In the genomic region with DNA sequence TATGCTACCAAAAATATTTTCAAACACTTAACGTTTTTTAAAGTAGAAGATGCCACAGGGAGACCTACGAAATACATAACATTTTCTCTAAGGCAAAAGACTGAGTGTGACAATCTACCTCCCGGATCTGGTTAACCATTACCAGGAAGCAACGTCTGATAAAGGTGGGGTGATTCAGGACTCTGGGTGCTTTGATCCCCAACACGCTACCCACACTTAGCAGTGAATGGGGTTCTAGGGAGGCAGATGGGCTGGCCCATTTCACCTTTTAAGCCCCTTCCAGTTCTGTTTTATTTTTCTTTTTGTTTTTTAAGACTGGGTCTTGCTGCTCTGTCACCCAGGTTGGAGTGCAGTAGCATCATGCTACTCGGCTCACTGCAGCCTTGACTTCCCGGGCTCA, we compare ENCODE assay signal across 23 cellular contexts. TPM values are rescaled to one million over a fixed set of nuclear protein-coding genes. Genes with fewer than 3 reads are reported as not detected.
A peak's percentile ranks its signal among the peaks of the same experiment; 100 is the strongest.
DNase-seq lines count a peak whose midpoint lies in the region; ATAC-seq, FAIRE-seq and TF ChIP-seq lines count a peak whose summit lies in the region.
"Had no signal": no experiment of that assay in that cellular context is flagged by ENCODE, and none has a peak within 500 bp of the region (broad histone marks: within the 10 kb centered on the region; RNA-seq: fewer than 3 reads in every experiment).

No MANE protein-coding gene starts in this region.

- ATAC-seq in A549 (no peak), T-cell (replicated peaks in 1 of 4) (peak in 3 of 4 experiments; percentile 41 to 62 (median 55)), left colon (peak; percentile 40), HG02938 (IDR thresholded peaks at IDR 0.05; ENCODE audit: unreplicated experiment) (no peak), HG02798 (IDR thresholded peaks at IDR 0.05; ENCODE audit: poor library complexity, unreplicated experiment) (no peak)

- H3K36me3 Mint-ChIP-seq in activated CD4-positive, alpha-beta memory T cell treated with anti-CD3 and anti-CD28 coated beads, Interleukin-2, amount 10 ng/mL, durations not matched to agents 7 days and 5 days (ENCODE audit: low read depth), result peaks cover 68% of the 10 kb centered on the region
- peaks cover 31% of the 10 kb centered on the region for H3K36me3 Mint-ChIP-seq in activated CD4-positive, alpha-beta memory T cell treated with anti-CD3 and anti-CD28 coated beads for 36 hours
- H3K36me3 Mint-ChIP-seq in T-cell, result peaks cover 59% of the 10 kb centered on the region

- peak overlapping the region; percentile 38 for H3K27ac Mint-ChIP-seq in activated CD4-positive, alpha-beta memory T cell treated with anti-CD3 and anti-CD28 coated beads, Interleukin-2, amount 10 ng/mL, durations not matched to agents 7 days and 5 days
- H3K27ac Mint-ChIP-seq in activated CD4-positive, alpha-beta memory T cell treated with anti-CD3 and anti-CD28 coated beads for 36 hours, result no peak overlapping the region
- H3K27ac Mint-ChIP-seq in T-cell, result no peak overlapping the region
- H3K27ac Mint-ChIP-seq: B cell, HFFc6 had no signal

- H3K27me3 Mint-ChIP-seq in activated CD4-positive, alpha-beta memory T cell treated with anti-CD3 and anti-CD28 coated beads, Interleukin-2, amount 10 ng/mL, durations not matched to agents 7 days and 5 days, result no peaks in the 10 kb centered on the region
- no peaks in the 10 kb centered on the region for H3K27me3 Mint-ChIP-seq in activated CD4-positive, alpha-beta memory T cell treated with anti-CD3 and anti-CD28 coated beads for 36 hours
- H3K27me3 Mint-ChIP-seq in T-cell, result no peaks in the 10 kb centered on the region

- no peak overlapping the region for H3K4me3 Mint-ChIP-seq in activated CD4-positive, alpha-beta memory T cell treated with anti-CD3 and anti-CD28 coated beads, Interleukin-2, amount 10 ng/mL, durations not matched to agents 7 days and 5 days
- no peak overlapping the region for H3K4me3 Mint-ChIP-seq in activated CD4-positive, alpha-beta memory T cell treated with anti-CD3 and anti-CD28 coated beads for 36 hours
- no peak overlapping the region for H3K4me3 Mint-ChIP-seq in T-cell
- H3K4me3 Mint-ChIP-seq: B cell, CD14-positive monocyte had no signal

- FAIRE-seq in A549 (lab: Jason Lieb, UNC), result no peak
- FAIRE-seq: HTR-8/SVneo had no signal

- TF ChIP-seq RAD21 in A549 (conservative IDR thresholded peaks at IDR 0.05 in 1 of 2, IDR thresholded peaks at IDR 0.05 in 1 of 2), result no peak

- intact Hi-C loops in activated CD4-positive, alpha-beta memory T cell treated with anti-CD3 and anti-CD28 coated beads for 36 hours (cut with micrococcal nuclease), result no loop called here
- intact Hi-C loops in left colon (cut with DNase I, micrococcal nuclease), result no loop called here

- no peak overlapping the region for H3K27ac ChIP-seq in A549
- H3K27ac ChIP-seq: PC-9 had no signal

- H3K4me1 ChIP-seq in A549, result peaks cover 25% of the 10 kb centered on the region

- no peaks in the 10 kb centered on the region for H3K9me3 Mint-ChIP-seq in activated CD4-positive, alpha-beta memory T cell treated with anti-CD3 and anti-CD28 coated beads, Interleukin-2, amount 10 ng/mL, durations not matched to agents 7 days and 5 days
- no peaks in the 10 kb centered on the region for H3K9me3 Mint-ChIP-seq in activated CD4-positive, alpha-beta memory T cell treated with anti-CD3 and anti-CD28 coated beads for 36 hours
- H3K9me3 Mint-ChIP-seq in T-cell, result no peaks in the 10 kb centered on the region
- H3K9me3 Mint-ChIP-seq: CD14-positive monocyte, HFFc6 had no signal

- no peak for DNase-seq in activated CD4-positive, alpha-beta memory T cell treated with anti-CD3 and anti-CD28 coated beads, Interleukin-2, amount 10 ng/mL, durations not matched to agents 7 days and 5 days
- no peak for DNase-seq in activated CD4-positive, alpha-beta memory T cell treated with anti-CD3 and anti-CD28 coated beads for 36 hours
- DNase-seq in A549 (ENCODE audit: low read depth in 1 of 2, low spot score in 1 of 2) (no peak), T-cell (no peak), left colon (no peak), GF-D8 (lab: John Stamatoyannopoulos, UW) (no peak)
- DNase-seq: 8988T, GDM1, H7, HFFc6, IMR-90, MV-4-11, NCI-H1105 treated with DMSO at 0.1 percent for 48 hours, NCI-H2029 treated with DMSO at 0.1 percent for 48 hours, NCI-H226, NCI-H510A treated with DMSO at 0.1 percent for 48 hours, NCI-H748 treated with DMSO at 0.1 percent for 48 hours, PC-9 had no signal

- no peak for TF ChIP-seq POLR2A in A549 (IDR thresholded peaks at IDR 0.05; ENCODE audit: low read length)

- H3K4me1 Mint-ChIP-seq in activated CD4-positive, alpha-beta memory T cell treated with anti-CD3 and anti-CD28 coated beads, Interleukin-2, amount 10 ng/mL, durations not matched to agents 7 days and 5 days, result peaks cover 53% of the 10 kb centered on the region
- H3K4me1 Mint-ChIP-seq in activated CD4-positive, alpha-beta memory T cell treated with anti-CD3 and anti-CD28 coated beads for 36 hours (ENCODE audit: low read depth), result peaks cover 21% of the 10 kb centered on the region
- peaks cover 0 to 35% (median 23%) of the 10 kb centered on the region in 3 donors for H3K4me1 Mint-ChIP-seq in T-cell
- H3K4me1 Mint-ChIP-seq: B cell had no signal

- TF ChIP-seq CTCF in A549 (IDR thresholded peaks at IDR 0.05), result no peak

- CTCF ChIA-PET in activated CD4-positive, alpha-beta memory T cell treated with anti-CD3 and anti-CD28 coated beads, Interleukin-2, amount 10 ng/mL, durations not matched to agents 7 days and 5 days (lab: Charles Lee), result no interaction called here
- CTCF ChIA-PET in activated CD4-positive, alpha-beta memory T cell treated with anti-CD3 and anti-CD28 coated beads for 36 hours (lab: Charles Lee), result interaction anchor here (0.6 kb wide), 1 partner anchor 1652 kb away, joined by 3 read pairs; no protein-coding TSS in a partner anchor
- CTCF ChIA-PET in A549 (lab: Yijun Ruan, JAX) (no interaction called here), T-cell (lab: Charles Lee) (no interaction called here)

- WGBS in A549 (ENCODE audit: missing lambda C conversion rate), result 74% methylated on average over 7 of the region's 7 CpGs

- H3K4me3 ChIP-seq in A549, result no peak overlapping the region
- H3K4me3 ChIP-seq: PC-9 had no signal

- POLR2A ChIA-PET in activated CD4-positive, alpha-beta memory T cell treated with anti-CD3 and anti-CD28 coated beads, Interleukin-2, amount 10 ng/mL, durations not matched to agents 7 days and 5 days (lab: Charles Lee), result no interaction called here
- POLR2A ChIA-PET in activated CD4-positive, alpha-beta memory T cell treated with anti-CD3 and anti-CD28 coated beads for 36 hours (lab: Charles Lee), result no interaction called here
- POLR2A ChIA-PET in A549 (lab: Yijun Ruan, JAX), result no interaction called here
- POLR2A ChIA-PET in T-cell (lab: Charles Lee), result no interaction called here

- no peak for TF ChIP-seq EP300 in A549 (IDR thresholded peaks at IDR 0.05)

- H3K9me3 ChIP-seq in A549, result no peaks in the 10 kb centered on the region

- peak overlapping the region; percentile 48; the same call in 1 of the 3 replicates for H3K4me2 ChIP-seq in A549
- H3K4me2 ChIP-seq: PC-9 had no signal

TF ChIP-seq in A549, 52 proteins besides CTCF, POLR2A, EP300 and RAD21:
- no peak for TF ChIP-seq RARB (CRISPR knock-in tag; IDR thresholded peaks at IDR 0.05)
- TF ChIP-seq MYC (IDR thresholded peaks at IDR 0.05; ENCODE audit: borderline replicate concordance, low read length), result no peak
- TF ChIP-seq, protein P1, sequence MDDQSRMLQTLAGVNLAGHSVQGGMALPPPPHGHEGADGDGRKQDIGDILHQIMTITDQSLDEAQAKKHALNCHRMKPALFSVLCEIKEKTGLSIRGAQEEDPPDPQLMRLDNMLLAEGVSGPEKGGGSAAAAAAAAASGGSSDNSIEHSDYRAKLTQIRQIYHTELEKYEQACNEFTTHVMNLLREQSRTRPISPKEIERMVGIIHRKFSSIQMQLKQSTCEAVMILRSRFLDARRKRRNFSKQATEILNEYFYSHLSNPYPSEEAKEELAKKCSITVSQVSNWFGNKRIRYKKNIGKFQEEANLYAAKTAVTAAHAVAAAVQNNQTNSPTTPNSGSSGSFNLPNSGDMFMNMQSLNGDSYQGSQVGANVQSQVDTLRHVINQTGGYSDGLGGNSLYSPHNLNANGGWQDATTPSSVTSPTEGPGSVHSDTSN (IDR thresholded peaks at IDR 0.05), result no peak
- TF ChIP-seq FOSB (CRISPR knock-in tag; IDR thresholded peaks at IDR 0.05), result no peak
- TF ChIP-seq, protein P2, sequence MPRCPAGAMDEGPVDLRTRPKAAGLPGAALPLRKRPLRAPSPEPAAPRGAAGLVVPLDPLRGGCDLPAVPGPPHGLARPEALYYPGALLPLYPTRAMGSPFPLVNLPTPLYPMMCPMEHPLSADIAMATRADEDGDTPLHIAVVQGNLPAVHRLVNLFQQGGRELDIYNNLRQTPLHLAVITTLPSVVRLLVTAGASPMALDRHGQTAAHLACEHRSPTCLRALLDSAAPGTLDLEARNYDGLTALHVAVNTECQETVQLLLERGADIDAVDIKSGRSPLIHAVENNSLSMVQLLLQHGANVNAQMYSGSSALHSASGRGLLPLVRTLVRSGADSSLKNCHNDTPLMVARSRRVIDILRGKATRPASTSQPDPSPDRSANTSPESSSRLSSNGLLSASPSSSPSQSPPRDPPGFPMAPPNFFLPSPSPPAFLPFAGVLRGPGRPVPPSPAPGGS (IDR thresholded peaks at IDR 0.05), result no peak
- TF ChIP-seq CEBPB (IDR thresholded peaks at IDR 0.05), result no peak
- no peak for TF ChIP-seq NPAS2 (CRISPR knock-in tag; IDR thresholded peaks at IDR 0.05; ENCODE audit: borderline replicate concordance)
- TF ChIP-seq CHD2 (IDR thresholded peaks at IDR 0.05; ENCODE audit: low read length, partially characterized antibody), result no peak
- TF ChIP-seq RFX5 (IDR thresholded peaks at IDR 0.05), result no peak
- TF ChIP-seq, protein P3, sequence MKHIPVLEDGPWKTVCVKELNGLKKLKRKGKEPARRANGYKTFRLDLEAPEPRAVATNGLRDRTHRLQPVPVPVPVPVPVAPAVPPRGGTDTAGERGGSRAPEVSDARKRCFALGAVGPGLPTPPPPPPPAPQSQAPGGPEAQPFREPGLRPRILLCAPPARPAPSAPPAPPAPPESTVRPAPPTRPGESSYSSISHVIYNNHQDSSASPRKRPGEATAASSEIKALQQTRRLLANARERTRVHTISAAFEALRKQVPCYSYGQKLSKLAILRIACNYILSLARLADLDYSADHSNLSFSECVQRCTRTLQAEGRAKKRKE (CRISPR knock-in tag; IDR thresholded peaks at IDR 0.05; ENCODE audit: low read depth), result no peak
- TF ChIP-seq HOXB5 (CRISPR knock-in tag; IDR thresholded peaks at IDR 0.05), result no peak

RNA-seq across cellular contexts. Expression of a gene that starts 39.5 kb away (rescaled TPM):
- total RNA-seq in activated CD4-positive, alpha-beta memory T cell treated with anti-CD3 and anti-CD28 coated beads, Interleukin-2, amount 10 ng/mL, durations not matched to agents 7 days and 5 days, result 10 to 100 TPM; 76.9 TPM
- total RNA-seq in activated CD4-positive, alpha-beta memory T cell treated with anti-CD3 and anti-CD28 coated beads for 36 hours, result 10 to 100 TPM; 36.7 to 37.6 TPM
- polyA plus RNA-seq in A549 (2011; rRNA removed), result 4.6 and 5.5 TPM in 2 replicates
- 0.87 and 1.0 TPM in 2 replicates for polyA plus RNA-seq in A549 (2012; cell fraction: cytosol; rRNA removed)
- 0.22 and 0.55 TPM in 2 replicates for polyA plus RNA-seq in A549 (2012; cell fraction: nucleus; rRNA removed)
- polyA plus RNA-seq in A549 (2017; fragmentation: RNase III; extraction: RNeasy Plus Mini Kit Qiagen cat#74134 plus additional on column Dnase treatment), result 2.3 to 2.8 TPM (median 2.7 TPM) in 3 replicates
- 2.6 and 2.7 TPM in 2 replicates for polyA minus RNA-seq in A549 (2011; rRNA and poly(A)+ RNA removed)
- total RNA-seq in T-cell, result 10 to 100 TPM; 32.3 to 62.5 (median 58.6) TPM
- total RNA-seq in left colon, result 10 to 100 TPM; 43.1 to 49.4 TPM
- total RNA-seq: PC-9 had no signal

Comparison
In these comparisons a context has a peak if more than half of its experiments do, and no peak if none do; other contexts are left out.
1. ATAC-seq: peak in T-cell (3 of 4) and left colon (single experiment); none in A549 (0 of 2), HG02938 (single experiment) and HG02798 (single experiment).